1 cellular context compared by ENCODE assay signal in genomic region chr6:149766156-149766768, GRCh38.
TF ChIP-seq lines count a peak whose summit lies in the region.

No MANE protein-coding gene starts in this region.

TF ChIP-seq in GM12878, 131 proteins besides CTCF, POLR2A, EP300 and RAD21 (continued from another document):
- no peak for TF ChIP-seq IRF3 (IDR thresholded peaks at IDR 0.05)
